In genomic region chr22:45976351-45977002, GRCh38 we compare ENCODE assay signal across 10 cellular contexts. TPM values are rescaled to one million over a fixed set of nuclear protein-coding genes. Genes with fewer than 3 reads are reported as not detected.
DNase-seq lines count a peak whose midpoint lies in the region; ATAC-seq, FAIRE-seq and TF ChIP-seq lines count a peak whose summit lies in the region.
"Had no signal": no experiment of that assay in that cellular context is flagged by ENCODE, and none has a peak within 500 bp of the region (broad histone marks: within the 10 kb centered on the region; RNA-seq: fewer than 3 reads in every experiment).

No MANE protein-coding gene starts in this region.

- DNase-seq in cardiac muscle cell (ENCODE audit: low read depth in 1 of 2, low spot score in 1 of 2) (peak in 1 of 2 donors; percentile 20), right atrium auricular region (ENCODE audit: low spot score) (no peak), astrocyte of the hippocampus (ENCODE audit: low read depth, low spot score) (peak; percentile 54), HepG2 (ENCODE audit: low spot score) (no peak), type B pancreatic cell (ENCODE audit: extremely low spot score, unreplicated experiment) (no peak), NOMO-1 (lab: John Stamatoyannopoulos, UW; ENCODE audit: unreplicated experiment in 2 of 2) (no peak), Ammon's horn (ENCODE audit: low spot score) (no peak)

- H3K9me3 ChIP-seq in cardiac muscle cell (ENCODE audit: low read depth) (no peaks in the 10 kb centered on the region), right atrium auricular region (no peaks in the 10 kb centered on the region), HepG2 (ENCODE audit: low read length) (no peaks in the 10 kb centered on the region)
- H3K9me3 ChIP-seq: mucosa of descending colon had no signal

- no peaks in the 10 kb centered on the region for H3K9me3 Mint-ChIP-seq in type B pancreatic cell

- H3K36me3 ChIP-seq in cardiac muscle cell (no peaks in the 10 kb centered on the region), right atrium auricular region (no peaks in the 10 kb centered on the region), HepG2 (replicated peaks in 1 of 2; ENCODE audit: control insufficient read depth in 1 of 2, insufficient read depth in 2 of 2, low read length in 2 of 2) (no peaks in the 10 kb centered on the region)

- peaks cover 80% of the 10 kb centered on the region for H3K27me3 ChIP-seq in cardiac muscle cell
- H3K27me3 ChIP-seq in right atrium auricular region, result peaks cover 33 to 48% of the 10 kb centered on the region in 2 donors
- peaks cover 22 to 54% of the 10 kb centered on the region in 2 experiments for H3K27me3 ChIP-seq in HepG2 (ENCODE audit: control insufficient read depth in 1 of 2, insufficient read depth in 2 of 2, low read length in 2 of 2)

- TF ChIP-seq EP300 in HepG2 (IDR thresholded peaks at IDR 0.05; ENCODE audit: low read depth in 2 of 2, low read length in 2 of 2), result no peak
- TF ChIP-seq EP300 in HepG2 (CRISPR knock-in tag; IDR thresholded peaks at IDR 0.05; ENCODE audit: borderline replicate concordance), result no peak

- H3K4me3 ChIP-seq in cardiac muscle cell (peak overlapping the region; percentile 12), right atrium auricular region (peak overlapping the region in 1 of 2 donors; percentile 40), HepG2 (replicated peaks in 1 of 3; ENCODE audit: insufficient read depth in 1 of 3, low read depth in 2 of 3, low read length in 3 of 3) (peak overlapping the region in 1 of 3 experiments; percentile 48; a peak in 3 of 6 replicates)
- H3K4me3 ChIP-seq: mucosa of descending colon had no signal

- BruUV-seq in HepG2 (replicated peaks; lab: Mats Ljungman, UMichigan), result no TSS peak

- TF ChIP-seq RAD21 in HepG2 (CRISPR knock-in tag; IDR thresholded peaks at IDR 0.05), result no peak

- ATAC-seq in HepG2, result no peak
- no peak for ATAC-seq in GM18909 (IDR thresholded peaks at IDR 0.05; ENCODE audit: poor library complexity, unreplicated experiment)

- no peak for TF ChIP-seq POLR2A in HepG2 (IDR thresholded peaks at IDR 0.05; ENCODE audit: insufficient read depth in 1 of 2, low read depth in 2 of 2, low read length in 2 of 2)

- no peaks in the 10 kb centered on the region for H3K79me2 ChIP-seq in HepG2 (ENCODE audit: insufficient read depth, low read length)

- in situ Hi-C loops in HepG2 (cut with HindIII; ENCODE audit: extremely low pct_ligation_motif_present, low pct_unique_long_range_greater_than_20kb), result no loop called here

- peaks cover 11% of the 10 kb centered on the region for H3K4me1 Mint-ChIP-seq in type B pancreatic cell (ENCODE audit: unreplicated experiment)

- CTCF ChIA-PET in HepG2 (lab: Yijun Ruan, JAX; ENCODE audit: low intra/inter-chr PET ratio, low total read pairs), result no interaction called here

- POLR2A ChIA-PET in HepG2 (lab: Yijun Ruan, JAX), result interaction anchor here (0.7 kb wide), 1 partner anchor 11 kb away, joined by 3 read pairs; no protein-coding TSS in a partner anchor

- H3K27ac ChIP-seq in cardiac muscle cell, result no peak overlapping the region
- H3K27ac ChIP-seq in right atrium auricular region, result no peak overlapping the region
- H3K27ac ChIP-seq in HepG2 (ENCODE audit: extremely low read length, insufficient read depth, low read length), result no peak overlapping the region

- H3K27ac Mint-ChIP-seq in type B pancreatic cell, result no peak overlapping the region

- 6% methylated on average over 14 of the region's 77 CpGs for WGBS in HepG2 (ENCODE audit: low lambda C conversion rate)

- peaks cover 39% of the 10 kb centered on the region for H3K27me3 Mint-ChIP-seq in type B pancreatic cell

- intact Hi-C loops in HepG2 (cut with micrococcal nuclease; ENCODE audit: unreplicated experiment), result no loop called here

- H2AFZ ChIP-seq in HepG2 (ENCODE audit: low read length), result no peak overlapping the region

- peaks cover 1% of the 10 kb centered on the region for H3K4me1 ChIP-seq in cardiac muscle cell (ENCODE audit: low read depth)
- H3K4me1 ChIP-seq in right atrium auricular region, result peaks cover 3 to 44% of the 10 kb centered on the region in 2 donors
- peaks cover 20% of the 10 kb centered on the region for H3K4me1 ChIP-seq in HepG2 (ENCODE audit: insufficient read depth, low read length)

- no peak for FAIRE-seq in HepG2 (lab: Jason Lieb, UNC)

- peaks cover 11% of the 10 kb centered on the region for H4K20me1 ChIP-seq in HepG2 (ENCODE audit: insufficient read depth, low read length)

- H3K9ac ChIP-seq in HepG2 (ENCODE audit: insufficient read depth, low read depth, low read length), result no peak overlapping the region

- H3K4me2 ChIP-seq in HepG2 (ENCODE audit: low read depth, low read length), result peak overlapping the region; percentile 66

- peak overlapping the region; percentile 67 for H3K4me3 Mint-ChIP-seq in type B pancreatic cell

- no peak for TF ChIP-seq CTCF in cardiac muscle cell (IDR thresholded peaks at IDR 0.05; ENCODE audit: low read depth, low read length)
- TF ChIP-seq CTCF in right atrium auricular region (IDR thresholded peaks at IDR 0.05), result no peak
- no peak for TF ChIP-seq CTCF in HepG2 (CRISPR knock-in tag; IDR thresholded peaks at IDR 0.05)
- TF ChIP-seq CTCF in type B pancreatic cell (conservative IDR thresholded peaks at IDR 0.05), result no peak

- H3K36me3 Mint-ChIP-seq in type B pancreatic cell, result no peaks in the 10 kb centered on the region

TF ChIP-seq in HepG2, 621 proteins besides CTCF, POLR2A, EP300 and RAD21 (continues in another document):
- TF ChIP-seq MTF2 (CRISPR knock-in tag; IDR thresholded peaks at IDR 0.05; ENCODE audit: borderline replicate concordance) (peak; percentile 67; the same call in 1 of the 2 replicates), EZH2 (conservative IDR thresholded peaks at IDR 0.05; ENCODE audit: low read depth, low read length) (peak; percentile 89), ZNF800 (CRISPR knock-in tag; IDR thresholded peaks at IDR 0.05) (peak; percentile 44; the same call in 1 of the 2 replicates), BCL6 (CRISPR knock-in tag; IDR thresholded peaks at IDR 0.05) (peak; percentile 24; the same call in 1 of the 2 replicates)

RNA-seq across cellular contexts. Expression of gene WNT7B, which starts 0.5 kb away (rescaled TPM):
- total RNA-seq in cardiac muscle cell (not detected in 2 replicates), right atrium auricular region (under 1 TPM in 1 of 2 donors, not detected in 1; 0.19 TPM), HepG2 (2016; rRNA removed; fragmentation: Illumina TruSeq; extraction: Trizol) (0.09 and 0.24 TPM in 2 replicates), type B pancreatic cell (ENCODE audit: low replicate concordance) (14.8 and 16.4 TPM in 2 replicates)
- polyA plus RNA-seq in cardiac muscle cell (not detected in 2 replicates), HepG2 (2011; rRNA removed) (0.04 TPM in 1 of 2 replicates, not detected in the other)
- total RNA-seq in HepG2 (2016; cell fraction: cytosol; rRNA removed; fragmentation: Illumina TruSeq; extraction: Trizol; ENCODE audit: low read depth), result 0.09 TPM in 1 of 2 replicates, not detected in the other
- 0.06 and 0.33 TPM in 2 replicates for total RNA-seq in HepG2 (2016; cell fraction: insoluble cytoplasmic fraction; rRNA removed; fragmentation: Illumina TruSeq; extraction: Trizol)
- total RNA-seq in HepG2 (2016; cell fraction: membrane; rRNA removed; fragmentation: Illumina TruSeq; extraction: Trizol), result 0.10 and 0.12 TPM in 2 replicates
- total RNA-seq in HepG2 (2016; cell fraction: nucleus; rRNA removed; fragmentation: Illumina TruSeq; extraction: Trizol), result not detected in 2 replicates
- 0.08 and 0.17 TPM in 2 replicates for polyA plus RNA-seq in HepG2 (2011; cell fraction: cytosol; rRNA removed)
- 0.05 and 0.08 TPM in 2 replicates for polyA plus RNA-seq in HepG2 (2011; cell fraction: nucleus; rRNA removed)
- 0.08 TPM in 1 of 2 replicates, not detected in the other for polyA plus RNA-seq in HepG2 (2012)
- 0.07 and 0.10 TPM in 2 replicates for polyA plus RNA-seq in HepG2 (2016; cell fraction: cytosol; fragmentation: Illumina TruSeq; extraction: Trizol; ENCODE audit: low read depth)
- polyA plus RNA-seq in HepG2 (2016; cell fraction: insoluble cytoplasmic fraction; fragmentation: Illumina TruSeq; extraction: Trizol; ENCODE audit: low read depth), result 0.27 and 0.40 TPM in 2 replicates
- polyA plus RNA-seq in HepG2 (2016; cell fraction: membrane; fragmentation: Illumina TruSeq; extraction: Trizol; ENCODE audit: low read depth), result 0.12 and 0.22 TPM in 2 replicates
- 0.25 and 0.30 TPM in 2 replicates for polyA plus RNA-seq in HepG2 (2016; cell fraction: nucleus; fragmentation: Illumina TruSeq; extraction: Trizol; ENCODE audit: insufficient read depth, low read depth)
- 0.30 and 2.8 TPM in 2 replicates for polyA minus RNA-seq in HepG2 (2011; rRNA and poly(A)+ RNA removed; ENCODE audit: low replicate concordance)
- polyA minus RNA-seq in HepG2 (2011; cell fraction: cytosol; rRNA and poly(A)+ RNA removed), result 0.20 TPM in 1 of 2 replicates, not detected in the other
- polyA minus RNA-seq in HepG2 (2011; cell fraction: nucleus; rRNA and poly(A)+ RNA removed), result not detected in 2 replicates
- total RNA-seq: dermis microvascular lymphatic vessel endothelial cell, mucosa of descending colon had no signal

Comparison
In these comparisons a context has a peak if more than half of its experiments do, and no peak if none do; other contexts are left out.
1. RNA of gene WNT7B, which starts 0.5 kb away (total RNA-seq): 14.8 to 16.4 TPM in type B pancreatic cell; 0.19 TPM in right atrium auricular region, 0.06 to 0.33 TPM in HepG2 and not detected in cardiac muscle cell; every median in the first group is over 10 times any median in the second.